Comparison of ENCODE assay signal across 2 cellular contexts in the genomic region with DNA sequence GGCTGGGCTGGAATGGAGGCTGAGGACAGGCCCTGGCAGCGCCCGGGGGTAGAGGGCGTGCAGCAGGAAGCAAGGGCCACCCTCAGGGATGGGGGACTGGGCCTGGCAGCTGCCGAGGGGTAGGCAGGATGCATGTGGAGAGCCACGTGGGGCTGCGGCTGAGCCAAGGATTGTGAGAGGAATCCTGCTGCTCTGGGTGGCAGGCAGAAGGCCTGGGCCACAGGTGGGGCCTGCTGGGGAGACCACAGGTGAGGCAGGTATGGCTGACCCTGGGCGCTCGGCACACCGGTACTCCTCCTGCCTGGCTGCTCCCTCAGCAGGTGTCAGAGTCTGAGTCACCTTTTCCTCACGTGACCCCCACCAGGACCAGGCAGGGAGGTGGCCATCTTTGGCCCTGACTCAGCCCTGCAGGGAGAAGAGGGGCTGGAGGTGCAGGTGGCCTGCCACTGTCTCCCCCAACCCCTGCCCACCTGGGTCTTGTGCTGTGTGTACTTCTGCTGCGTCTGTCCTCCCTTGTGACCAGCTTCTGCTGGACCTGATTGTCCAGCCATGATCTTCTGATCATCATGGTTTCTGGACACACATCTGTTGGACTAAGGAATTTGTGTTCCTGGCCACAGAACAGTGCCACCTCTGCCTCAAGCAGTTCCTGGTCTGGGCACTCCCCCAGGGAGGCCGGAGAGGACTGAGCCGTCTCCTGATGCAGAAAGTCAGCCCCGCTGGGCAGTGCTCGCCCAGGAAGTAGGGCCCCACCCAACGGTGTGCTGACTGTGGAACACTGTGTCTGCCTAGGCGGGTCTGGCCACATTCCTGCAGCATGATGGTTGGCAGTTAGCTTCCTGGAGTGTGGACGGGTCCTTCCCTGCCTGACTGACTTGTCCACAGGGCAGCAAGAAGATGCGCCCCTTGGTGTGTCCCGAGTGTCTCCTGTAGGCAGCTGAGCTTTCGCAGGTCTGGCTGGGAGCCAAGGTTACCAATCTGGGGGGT.
TF ChIP-seq lines count a peak whose summit lies in the region.

No MANE protein-coding gene starts in this region.

TF ChIP-seq in GM12878, 131 proteins besides CTCF, POLR2A, EP300 and RAD21:
- TF ChIP-seq, protein P1, sequence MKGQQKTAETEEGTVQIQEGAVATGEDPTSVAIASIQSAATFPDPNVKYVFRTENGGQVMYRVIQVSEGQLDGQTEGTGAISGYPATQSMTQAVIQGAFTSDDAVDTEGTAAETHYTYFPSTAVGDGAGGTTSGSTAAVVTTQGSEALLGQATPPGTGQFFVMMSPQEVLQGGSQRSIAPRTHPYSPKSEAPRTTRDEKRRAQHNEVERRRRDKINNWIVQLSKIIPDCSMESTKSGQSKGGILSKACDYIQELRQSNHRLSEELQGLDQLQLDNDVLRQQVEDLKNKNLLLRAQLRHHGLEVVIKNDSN (IDR thresholded peaks at IDR 0.05; ENCODE audit: borderline replicate concordance, extremely low read length, insufficient read depth, low read depth, low read length), result peak; percentile 79
- 0 out of 2 replicates have a peak, but pooled peaks have one; percentile 15 for TF ChIP-seq YY1 (IDR thresholded peaks at IDR 0.05; ENCODE audit: low read depth, low read length)
- no peak for TF ChIP-seq JUND (IDR thresholded peaks at IDR 0.05; ENCODE audit: low read depth, low read length)
- TF ChIP-seq TCF3 (IDR thresholded peaks at IDR 0.05; ENCODE audit: borderline replicate concordance, insufficient read depth, low read depth, low read length), result 0 out of 2 replicates have a peak, but pooled peaks have one; percentile 42
- peak in 1 of 2 experiments; percentile 79; a peak in 2 of 4 replicates for TF ChIP-seq BHLHE40 (IDR thresholded peaks at IDR 0.05; ENCODE audit: borderline replicate concordance in 1 of 2, low read depth in 2 of 2, low read length in 1 of 2)

TF ChIP-seq in HepG2, 621 proteins besides CTCF, POLR2A, EP300 and RAD21 (continues in another document):
- TF ChIP-seq ZBTB38 (CRISPR knock-in tag; IDR thresholded peaks at IDR 0.05), result peak; percentile 59; the same call in 1 of the 2 replicates
- TF ChIP-seq ZNF263 (CRISPR knock-in tag; IDR thresholded peaks at IDR 0.05), result peak; percentile 49
- no peak for TF ChIP-seq ZNF260 (CRISPR knock-in tag; IDR thresholded peaks at IDR 0.05; ENCODE audit: borderline replicate concordance, low read depth)
- 0 out of 2 replicates have a peak, but pooled peaks have one; percentile 16 for TF ChIP-seq HOXA3 (CRISPR knock-in tag; IDR thresholded peaks at IDR 0.05)
- TF ChIP-seq MEIS1 (CRISPR knock-in tag; IDR thresholded peaks at IDR 0.05; ENCODE audit: borderline replicate concordance), result no peak
- TF ChIP-seq, protein P2, sequence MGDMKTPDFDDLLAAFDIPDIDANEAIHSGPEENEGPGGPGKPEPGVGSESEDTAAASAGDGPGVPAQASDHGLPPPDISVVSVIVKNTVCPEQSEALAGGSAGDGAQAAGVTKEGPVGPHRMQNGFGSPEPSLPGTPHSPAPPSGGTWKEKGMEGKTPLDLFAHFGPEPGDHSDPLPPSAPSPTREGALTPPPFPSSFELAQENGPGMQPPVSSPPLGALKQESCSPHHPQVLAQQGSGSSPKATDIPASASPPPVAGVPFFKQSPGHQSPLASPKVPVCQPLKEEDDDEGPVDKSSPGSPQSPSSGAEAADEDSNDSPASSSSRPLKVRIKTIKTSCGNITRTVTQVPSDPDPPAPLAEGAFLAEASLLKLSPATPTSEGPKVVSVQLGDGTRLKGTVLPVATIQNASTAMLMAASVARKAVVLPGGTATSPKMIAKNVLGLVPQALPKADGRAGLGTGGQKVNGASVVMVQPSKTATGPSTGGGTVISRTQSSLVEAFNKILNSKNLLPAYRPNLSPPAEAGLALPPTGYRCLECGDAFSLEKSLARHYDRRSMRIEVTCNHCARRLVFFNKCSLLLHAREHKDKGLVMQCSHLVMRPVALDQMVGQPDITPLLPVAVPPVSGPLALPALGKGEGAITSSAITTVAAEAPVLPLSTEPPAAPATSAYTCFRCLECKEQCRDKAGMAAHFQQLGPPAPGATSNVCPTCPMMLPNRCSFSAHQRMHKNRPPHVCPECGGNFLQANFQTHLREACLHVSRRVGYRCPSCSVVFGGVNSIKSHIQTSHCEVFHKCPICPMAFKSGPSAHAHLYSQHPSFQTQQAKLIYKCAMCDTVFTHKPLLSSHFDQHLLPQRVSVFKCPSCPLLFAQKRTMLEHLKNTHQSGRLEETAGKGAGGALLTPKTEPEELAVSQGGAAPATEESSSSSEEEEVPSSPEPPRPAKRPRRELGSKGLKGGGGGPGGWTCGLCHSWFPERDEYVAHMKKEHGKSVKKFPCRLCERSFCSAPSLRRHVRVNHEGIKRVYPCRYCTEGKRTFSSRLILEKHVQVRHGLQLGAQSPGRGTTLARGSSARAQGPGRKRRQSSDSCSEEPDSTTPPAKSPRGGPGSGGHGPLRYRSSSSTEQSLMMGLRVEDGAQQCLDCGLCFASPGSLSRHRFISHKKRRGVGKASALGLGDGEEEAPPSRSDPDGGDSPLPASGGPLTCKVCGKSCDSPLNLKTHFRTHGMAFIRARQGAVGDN (CRISPR knock-in tag; IDR thresholded peaks at IDR 0.05), result peak; percentile 53
- TF ChIP-seq, protein P3, sequence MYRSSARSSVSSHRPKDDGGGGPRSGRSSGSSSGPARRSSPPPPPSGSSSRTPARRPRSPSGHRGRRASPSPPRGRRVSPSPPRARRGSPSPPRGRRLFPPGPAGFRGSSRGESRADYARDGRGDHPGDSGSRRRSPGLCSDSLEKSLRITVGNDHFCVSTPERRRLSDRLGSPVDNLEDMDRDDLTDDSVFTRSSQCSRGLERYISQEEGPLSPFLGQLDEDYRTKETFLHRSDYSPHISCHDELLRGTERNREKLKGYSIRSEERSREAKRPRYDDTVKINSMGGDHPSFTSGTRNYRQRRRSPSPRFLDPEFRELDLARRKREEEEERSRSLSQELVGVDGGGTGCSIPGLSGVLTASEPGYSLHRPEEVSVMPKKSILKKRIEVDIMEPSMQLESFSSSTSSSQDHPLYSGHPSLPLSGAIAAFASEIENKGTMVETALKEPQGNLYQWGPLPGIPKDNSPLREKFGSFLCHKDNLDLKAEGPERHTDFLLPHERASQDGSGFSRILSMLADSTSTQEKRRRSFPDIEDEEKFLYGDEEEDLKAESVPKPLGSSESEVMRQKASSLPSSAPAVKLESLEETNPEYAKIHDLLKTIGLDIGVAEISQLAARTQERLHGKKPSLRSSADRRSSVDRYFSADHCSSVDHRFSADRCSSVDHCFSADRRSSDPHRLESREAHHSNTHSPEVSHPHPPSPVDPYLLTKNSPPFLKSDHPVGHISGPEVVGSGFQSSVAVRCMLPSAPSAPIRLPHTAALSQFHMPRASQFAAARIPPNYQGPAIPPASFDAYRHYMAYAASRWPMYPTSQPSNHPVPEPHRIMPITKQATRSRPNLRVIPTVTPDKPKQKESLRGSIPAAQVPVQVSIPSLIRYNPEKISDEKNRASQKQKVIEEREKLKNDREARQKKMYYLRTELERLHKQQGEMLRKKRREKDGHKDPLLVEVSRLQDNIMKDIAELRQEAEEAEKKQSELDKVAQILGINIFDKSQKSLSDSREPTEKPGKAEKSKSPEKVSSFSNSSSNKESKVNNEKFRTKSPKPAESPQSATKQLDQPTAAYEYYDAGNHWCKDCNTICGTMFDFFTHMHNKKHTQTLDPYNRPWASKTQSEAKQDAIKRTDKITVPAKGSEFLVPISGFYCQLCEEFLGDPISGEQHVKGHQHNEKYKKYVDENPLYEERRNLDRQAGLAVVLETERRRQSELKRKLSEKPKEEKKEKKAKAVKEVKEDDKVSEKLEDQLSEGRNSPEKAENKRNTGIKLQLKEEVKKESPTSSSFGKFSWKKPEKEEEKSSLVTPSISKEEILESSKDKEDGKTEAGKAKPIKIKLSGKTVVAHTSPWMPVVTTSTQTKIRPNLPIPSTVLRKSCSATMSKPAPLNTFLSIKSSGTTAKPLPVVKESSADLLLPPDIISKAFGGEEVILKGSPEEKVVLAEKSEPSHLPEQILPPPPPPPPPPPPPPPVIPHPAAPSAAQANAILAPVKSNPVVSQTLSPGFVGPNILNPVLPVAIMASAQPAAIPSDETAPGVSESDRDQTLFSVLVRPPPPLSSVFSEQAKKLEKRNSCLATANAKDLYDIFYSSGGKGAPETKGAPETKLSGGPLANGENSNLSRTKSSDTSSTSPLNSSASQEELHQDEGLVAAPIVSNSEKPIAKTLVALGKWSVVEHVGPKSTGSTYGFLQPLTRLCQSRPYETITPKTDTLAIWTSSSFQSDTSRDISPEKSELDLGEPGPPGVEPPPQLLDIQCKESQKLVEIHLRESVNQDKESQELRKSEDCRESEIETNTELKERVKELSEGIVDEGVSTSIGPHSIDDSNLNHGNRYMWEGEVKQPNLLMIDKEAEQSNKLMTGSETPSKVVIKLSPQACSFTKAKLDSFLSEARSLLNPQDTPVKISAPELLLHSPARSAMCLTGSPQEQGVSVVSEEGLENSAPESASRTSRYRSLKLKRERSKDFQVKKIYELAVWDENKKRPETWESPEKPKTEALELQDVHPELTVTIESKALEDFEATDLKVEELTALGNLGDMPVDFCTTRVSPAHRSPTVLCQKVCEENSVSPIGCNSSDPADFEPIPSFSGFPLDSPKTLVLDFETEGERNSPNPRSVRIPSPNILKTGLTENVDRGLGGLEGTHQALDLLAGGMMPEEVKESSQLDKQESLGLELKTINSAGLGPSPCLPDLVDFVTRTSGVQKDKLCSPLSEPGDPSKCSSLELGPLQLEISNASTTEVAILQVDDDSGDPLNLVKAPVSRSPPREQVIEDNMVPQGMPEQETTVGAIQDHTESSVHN (CRISPR knock-in tag; IDR thresholded peaks at IDR 0.05), result 0 out of 2 replicates have a peak, but pooled peaks have one; percentile 37
- no peak for TF ChIP-seq FOSL1 (CRISPR knock-in tag; IDR thresholded peaks at IDR 0.05; ENCODE audit: borderline replicate concordance)
- TF ChIP-seq ZNF274 (CRISPR knock-in tag; IDR thresholded peaks at IDR 0.05), result 0 out of 2 replicates have a peak, but pooled peaks have one; percentile 6
- no peak for TF ChIP-seq KAT2B (IDR thresholded peaks at IDR 0.05; ENCODE audit: borderline replicate concordance, low read depth, low read length)
- peak; percentile 88 for TF ChIP-seq AGO2 (optimal IDR thresholded peaks at IDR 0.05; ENCODE audit: low read depth, low read length)
- TF ChIP-seq, protein P4, sequence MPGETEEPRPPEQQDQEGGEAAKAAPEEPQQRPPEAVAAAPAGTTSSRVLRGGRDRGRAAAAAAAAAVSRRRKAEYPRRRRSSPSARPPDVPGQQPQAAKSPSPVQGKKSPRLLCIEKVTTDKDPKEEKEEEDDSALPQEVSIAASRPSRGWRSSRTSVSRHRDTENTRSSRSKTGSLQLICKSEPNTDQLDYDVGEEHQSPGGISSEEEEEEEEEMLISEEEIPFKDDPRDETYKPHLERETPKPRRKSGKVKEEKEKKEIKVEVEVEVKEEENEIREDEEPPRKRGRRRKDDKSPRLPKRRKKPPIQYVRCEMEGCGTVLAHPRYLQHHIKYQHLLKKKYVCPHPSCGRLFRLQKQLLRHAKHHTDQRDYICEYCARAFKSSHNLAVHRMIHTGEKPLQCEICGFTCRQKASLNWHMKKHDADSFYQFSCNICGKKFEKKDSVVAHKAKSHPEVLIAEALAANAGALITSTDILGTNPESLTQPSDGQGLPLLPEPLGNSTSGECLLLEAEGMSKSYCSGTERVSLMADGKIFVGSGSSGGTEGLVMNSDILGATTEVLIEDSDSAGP (CRISPR knock-in tag; IDR thresholded peaks at IDR 0.05; ENCODE audit: borderline replicate concordance), result peak; percentile 11; the same call in 1 of the 2 replicates
- TF ChIP-seq, protein P5, sequence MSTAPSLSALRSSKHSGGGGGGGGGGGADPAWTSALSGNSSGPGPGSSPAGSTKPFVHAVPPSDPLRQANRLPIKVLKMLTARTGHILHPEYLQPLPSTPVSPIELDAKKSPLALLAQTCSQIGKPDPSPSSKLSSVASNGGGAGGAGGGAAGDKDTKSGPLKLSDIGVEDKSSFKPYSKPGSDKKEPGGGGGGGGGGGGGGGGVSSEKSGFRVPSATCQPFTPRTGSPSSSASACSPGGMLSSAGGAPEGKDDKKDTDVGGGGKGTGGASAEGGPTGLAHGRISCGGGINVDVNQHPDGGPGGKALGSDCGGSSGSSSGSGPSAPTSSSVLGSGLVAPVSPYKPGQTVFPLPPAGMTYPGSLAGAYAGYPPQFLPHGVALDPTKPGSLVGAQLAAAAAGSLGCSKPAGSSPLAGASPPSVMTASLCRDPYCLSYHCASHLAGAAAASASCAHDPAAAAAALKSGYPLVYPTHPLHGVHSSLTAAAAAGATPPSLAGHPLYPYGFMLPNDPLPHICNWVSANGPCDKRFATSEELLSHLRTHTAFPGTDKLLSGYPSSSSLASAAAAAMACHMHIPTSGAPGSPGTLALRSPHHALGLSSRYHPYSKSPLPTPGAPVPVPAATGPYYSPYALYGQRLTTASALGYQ (CRISPR knock-in tag; IDR thresholded peaks at IDR 0.05), result no peak
- no peak for TF ChIP-seq ZNF562 (CRISPR knock-in tag; IDR thresholded peaks at IDR 0.05; ENCODE audit: borderline replicate concordance)
- no peak for TF ChIP-seq AHR (CRISPR knock-in tag; IDR thresholded peaks at IDR 0.05)
- no peak for TF ChIP-seq ZNF432 (CRISPR knock-in tag; IDR thresholded peaks at IDR 0.05; ENCODE audit: borderline replicate concordance)
- TF ChIP-seq, protein P6, sequence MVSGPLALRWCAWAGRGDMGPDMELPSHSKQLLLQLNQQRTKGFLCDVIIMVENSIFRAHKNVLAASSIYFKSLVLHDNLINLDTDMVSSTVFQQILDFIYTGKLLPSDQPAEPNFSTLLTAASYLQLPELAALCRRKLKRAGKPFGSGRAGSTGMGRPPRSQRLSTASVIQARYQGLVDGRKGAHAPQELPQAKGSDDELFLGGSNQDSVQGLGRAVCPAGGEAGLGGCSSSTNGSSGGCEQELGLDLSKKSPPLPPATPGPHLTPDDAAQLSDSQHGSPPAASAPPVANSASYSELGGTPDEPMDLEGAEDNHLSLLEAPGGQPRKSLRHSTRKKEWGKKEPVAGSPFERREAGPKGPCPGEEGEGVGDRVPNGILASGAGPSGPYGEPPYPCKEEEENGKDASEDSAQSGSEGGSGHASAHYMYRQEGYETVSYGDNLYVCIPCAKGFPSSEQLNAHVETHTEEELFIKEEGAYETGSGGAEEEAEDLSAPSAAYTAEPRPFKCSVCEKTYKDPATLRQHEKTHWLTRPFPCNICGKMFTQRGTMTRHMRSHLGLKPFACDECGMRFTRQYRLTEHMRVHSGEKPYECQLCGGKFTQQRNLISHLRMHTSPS (CRISPR knock-in tag; IDR thresholded peaks at IDR 0.05; ENCODE audit: low read depth), result no peak
- TF ChIP-seq SSRP1 (CRISPR knock-in tag; IDR thresholded peaks at IDR 0.05), result 0 out of 2 replicates have a peak, but pooled peaks have one; percentile 82
- TF ChIP-seq, protein P7, sequence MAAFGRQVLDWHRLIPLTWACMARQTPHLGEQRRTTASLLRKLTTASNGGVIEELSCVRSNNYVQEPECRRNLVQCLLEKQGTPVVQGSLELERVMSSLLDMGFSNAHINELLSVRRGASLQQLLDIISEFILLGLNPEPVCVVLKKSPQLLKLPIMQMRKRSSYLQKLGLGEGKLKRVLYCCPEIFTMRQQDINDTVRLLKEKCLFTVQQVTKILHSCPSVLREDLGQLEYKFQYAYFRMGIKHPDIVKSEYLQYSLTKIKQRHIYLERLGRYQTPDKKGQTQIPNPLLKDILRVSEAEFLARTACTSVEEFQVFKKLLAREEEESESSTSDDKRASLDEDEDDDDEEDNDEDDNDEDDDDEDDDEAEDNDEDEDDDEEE (CRISPR knock-in tag; IDR thresholded peaks at IDR 0.05), result no peak
- TF ChIP-seq AGO1 (IDR thresholded peaks at IDR 0.05; ENCODE audit: low read depth, low read length, poor library complexity, severe bottlenecking), result peak; percentile 33
- no peak for TF ChIP-seq ZC3H13 (CRISPR knock-in tag; IDR thresholded peaks at IDR 0.05)
- no peak for TF ChIP-seq HNF4A (CRISPR knock-in tag; IDR thresholded peaks at IDR 0.05)
- TF ChIP-seq BHLHE40 (IDR thresholded peaks at IDR 0.05; ENCODE audit: low read length), result peak; percentile 75
- no peak for TF ChIP-seq ATRX (CRISPR knock-in tag; IDR thresholded peaks at IDR 0.05; ENCODE audit: borderline replicate concordance)
